8 cellular contexts compared by ENCODE assay signal in genomic region chr5:151448038-151448985, GRCh38. TPM values are rescaled to one million over a fixed set of nuclear protein-coding genes. Genes with fewer than 3 reads are reported as not detected.
A peak's percentile ranks its signal among the peaks of the same experiment; 100 is the strongest.
DNase-seq lines count a peak whose midpoint lies in the region; ATAC-seq and TF ChIP-seq lines count a peak whose summit lies in the region.

No MANE protein-coding gene starts in this region.

- peak; percentile 3 for ATAC-seq in GM19455 (IDR thresholded peaks at IDR 0.05; ENCODE audit: unreplicated experiment)
- peak; percentile 2 for ATAC-seq in naive thymus-derived CD4-positive, alpha-beta T cell

- H3K36me3 ChIP-seq in naive thymus-derived CD4-positive, alpha-beta T cell (ENCODE audit: control insufficient read depth in 2 of 3, insufficient read depth in 3 of 3, low read length in 3 of 3), result peaks cover 0 to 4% (median 0%) of the 10 kb centered on the region in 3 experiments
- no peaks in the 10 kb centered on the region for H3K36me3 ChIP-seq in uterus

- CTCF ChIA-PET in naive thymus-derived CD4-positive, alpha-beta T cell (lab: Charles Lee), result interaction anchor here (0.8 to 2.9 kb wide), 14 partner anchors 11 to 292 kb away, joined by 3 to 37 read pairs (median 6); no protein-coding TSS in a partner anchor

- peaks cover 0 to 2% (median 0%) of the 10 kb centered on the region in 3 donors for H3K27me3 Mint-ChIP-seq in CD14-positive monocyte (ENCODE audit: low read depth in 3 of 3)
- H3K27me3 Mint-ChIP-seq in naive thymus-derived CD4-positive, alpha-beta T cell, result peaks cover 7 to 39% (median 14%) of the 10 kb centered on the region in 5 donors

- H3K4me3 Mint-ChIP-seq in CD14-positive monocyte, result peak overlapping the region; percentile 92 to 97
- peak overlapping the region; percentile 82 to 98 (median 94) for H3K4me3 Mint-ChIP-seq in naive thymus-derived CD4-positive, alpha-beta T cell

- peaks cover 14 to 20% of the 10 kb centered on the region in 2 donors for H3K36me3 Mint-ChIP-seq in CD14-positive monocyte
- H3K36me3 Mint-ChIP-seq in naive thymus-derived CD4-positive, alpha-beta T cell, result peaks cover 0 to 4% (median 0%) of the 10 kb centered on the region in 5 donors

- H3K27ac Mint-ChIP-seq in CD14-positive monocyte, result peak overlapping the region; percentile 89 to 97 (median 94)
- peak overlapping the region; percentile 43 to 95 (median 90) for H3K27ac Mint-ChIP-seq in naive thymus-derived CD4-positive, alpha-beta T cell

- H3K9me3 ChIP-seq in naive thymus-derived CD4-positive, alpha-beta T cell (ENCODE audit: control insufficient read depth in 2 of 3, low read length in 3 of 3), result no peaks in the 10 kb centered on the region
- H3K9me3 ChIP-seq in uterus, result no peaks in the 10 kb centered on the region

- peak overlapping the region; percentile 77 for H3K4me3 ChIP-seq in naive thymus-derived CD4-positive, alpha-beta T cell (ENCODE audit: low read length)
- H3K4me3 ChIP-seq in uterus, result peak overlapping the region; percentile 43 to 75

- peaks cover 0 to 2% (median 0%) of the 10 kb centered on the region in 7 donors for H3K9me3 Mint-ChIP-seq in CD14-positive monocyte
- H3K9me3 Mint-ChIP-seq in naive thymus-derived CD4-positive, alpha-beta T cell, result peaks cover 0 to 3% (median 0%) of the 10 kb centered on the region in 11 donors

- DNase-seq in CD14-positive monocyte (ENCODE audit: low spot score) (no peak), M059J (ENCODE audit: low read depth) (peak; percentile 36), erythroblast (lab: John Stamatoyannopoulos, UW) (peak; percentile 75 to 81), uterus (peak; percentile 14 to 17), HK-2 (ENCODE audit: unreplicated experiment) (no peak)
- DNase-seq in activated CD4-positive, alpha-beta T cell treated with anti-CD3 and anti-CD28 coated beads for 48 hours, result peak; percentile 21
- DNase-seq in naive thymus-derived CD4-positive, alpha-beta T cell, result peak in 7 of 9 donors; percentile 8 to 36 (median 18)

- TF ChIP-seq CTCF in CD14-positive monocyte (IDR thresholded peaks at IDR 0.05) (no peak), uterus (IDR thresholded peaks at IDR 0.05) (no peak)

- peaks cover 37% of the 10 kb centered on the region for H3K4me1 Mint-ChIP-seq in CD14-positive monocyte
- peaks cover 18 to 24% (median 19%) of the 10 kb centered on the region in 7 donors for H3K4me1 Mint-ChIP-seq in naive thymus-derived CD4-positive, alpha-beta T cell

- TF ChIP-seq POLR2A in erythroblast (IDR thresholded peaks at IDR 0.05; ENCODE audit: low read length) (no peak), uterus (IDR thresholded peaks at IDR 0.05) (no peak)

- H3K4me1 ChIP-seq in naive thymus-derived CD4-positive, alpha-beta T cell (ENCODE audit: control insufficient read depth in 2 of 2, insufficient read depth in 2 of 2, low read length in 2 of 2), result peaks cover 6 to 15% of the 10 kb centered on the region in 2 donors
- no peaks in the 10 kb centered on the region for H3K4me1 ChIP-seq in uterus

- intact Hi-C loops in CD14-positive monocyte (cut with micrococcal nuclease), result loop anchor here (2.0 to 5.0 kb wide), 3 partner anchors 54 to 204 kb away; no protein-coding TSS in a partner anchor
- intact Hi-C loops in naive thymus-derived CD4-positive, alpha-beta T cell (cut with micrococcal nuclease), result loop anchor here (2.0 to 5.0 kb wide), 6 partner anchors 14 to 1079 kb away; partner anchors contain the start of genes ANXA6 (in 1 of the 2), ATOX1 (in 1 of the 2) and TNIP1 (in 1 of the 2)
- intact Hi-C loops in uterus (cut with DNase I; ENCODE audit: low total_unique reads), result loop anchor here (5.0 to 10.0 kb wide), 3 partner anchors 59 to 296 kb away; no protein-coding TSS in a partner anchor

- peak overlapping the region; percentile 70 for H3K27ac ChIP-seq in naive thymus-derived CD4-positive, alpha-beta T cell (ENCODE audit: low read depth, low read length)
- peak overlapping the region; percentile 53 to 59 for H3K27ac ChIP-seq in uterus

- peaks cover 0 to 3% of the 10 kb centered on the region in 2 donors for H3K27me3 ChIP-seq in naive thymus-derived CD4-positive, alpha-beta T cell (ENCODE audit: control insufficient read depth in 2 of 2, insufficient read depth in 2 of 2, low read length in 2 of 2)
- H3K27me3 ChIP-seq in uterus, result no peaks in the 10 kb centered on the region

- POLR2A ChIA-PET in naive thymus-derived CD4-positive, alpha-beta T cell (lab: Charles Lee), result interaction anchor here (1.0 to 2.4 kb wide), 4 partner anchors 15 to 323 kb away, joined by 3 to 8 read pairs (median 4); partner anchors contain the start of gene G3BP1

RNA-seq across cellular contexts. Expression of gene SLC36A1, which starts 0.9 kb away (rescaled TPM):
- 1 to 10 TPM; 5.3 to 6.8 TPM for polyA plus RNA-seq in CD14-positive monocyte
- 4.5 and 4.9 TPM in 2 replicates for total RNA-seq in M059J (2014; rRNA removed; shearing (Covaris generic))
- 10 to 100 TPM in 1 of 5 experiments, 1 to 10 TPM in 4; 4.6 to 16.6 (median 7.1) TPM for total RNA-seq in naive thymus-derived CD4-positive, alpha-beta T cell
- under 1 TPM; 0.45 to 0.95 TPM for polyA plus RNA-seq in naive thymus-derived CD4-positive, alpha-beta T cell
- total RNA-seq in uterus, result 10 to 100 TPM in 1 of 4 donors, 1 to 10 TPM in 3; 5.0 to 10.1 (median 5.8) TPM

Comparison
In these comparisons a context has a peak if more than half of its experiments do, and no peak if none do; other contexts are left out.
1. DNase-seq: peak in M059J (single experiment), activated CD4-positive, alpha-beta T cell treated with anti-CD3 and anti-CD28 coated beads for 48 hours (single experiment), erythroblast (2 of 2), naive thymus-derived CD4-positive, alpha-beta T cell (7 of 9) and uterus (2 of 2); none in CD14-positive monocyte (single experiment) and HK-2 (single experiment).